ENCODE assay signal across 15 cellular contexts in the genomic region with DNA sequence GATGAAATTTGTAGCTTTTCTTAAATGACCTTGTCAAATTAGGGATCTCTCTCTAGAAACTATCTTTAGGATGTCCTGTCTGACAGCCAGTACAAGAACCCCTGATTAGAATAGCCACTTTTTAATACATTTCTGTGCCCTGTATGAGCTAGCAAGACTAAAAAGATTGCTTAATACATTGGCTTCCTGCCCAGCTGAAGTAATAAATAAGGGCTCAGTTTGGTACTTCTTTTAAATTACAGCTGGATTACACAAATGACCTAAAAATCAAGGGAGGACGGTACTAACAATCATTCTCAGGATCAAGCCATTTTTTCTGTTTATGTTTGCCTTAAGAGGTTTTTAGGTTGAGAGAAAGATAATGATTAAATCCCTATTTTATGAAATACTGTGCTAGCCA. TPM values are rescaled to one million over a fixed set of nuclear protein-coding genes. Genes with fewer than 3 reads are reported as not detected.
DNase-seq lines count a peak whose midpoint lies in the region; ATAC-seq, FAIRE-seq and TF ChIP-seq lines count a peak whose summit lies in the region.
"Had no signal": no experiment of that assay in that cellular context is flagged by ENCODE, and none has a peak within 500 bp of the region (broad histone marks: within the 10 kb centered on the region; RNA-seq: fewer than 3 reads in every experiment).

No MANE protein-coding gene starts in this region.

- H3K9ac ChIP-seq in HepG2 (ENCODE audit: insufficient read depth, low read depth, low read length), result no peak overlapping the region

- intact Hi-C loops in HepG2 (cut with micrococcal nuclease; ENCODE audit: unreplicated experiment) (no loop called here), prostate gland (cut with DNase I) (no loop called here)

- in situ Hi-C loops in astrocyte of the spinal cord (cut with HindIII; ENCODE audit: low sequenced_read_pairs) (no loop called here), HepG2 (cut with HindIII; ENCODE audit: extremely low pct_ligation_motif_present, low pct_unique_long_range_greater_than_20kb) (no loop called here)

- H3K27me3 ChIP-seq in HepG2 (ENCODE audit: control insufficient read depth in 1 of 2, insufficient read depth in 2 of 2, low read length in 2 of 2) (0 out of 5 replicates have a peak, but pooled peaks cover 0 to 2% of the 10 kb centered on the region in 2 experiments), prostate gland (replicated peaks; ENCODE audit: insufficient read depth) (no peaks in the 10 kb centered on the region)

- H3K4me1 ChIP-seq in HepG2 (ENCODE audit: insufficient read depth, low read length) (peaks cover 7% of the 10 kb centered on the region), prostate gland (replicated peaks) (no peaks in the 10 kb centered on the region)

- H3K36me3 ChIP-seq in HepG2 (replicated peaks in 1 of 2; ENCODE audit: control insufficient read depth in 1 of 2, insufficient read depth in 2 of 2, low read length in 2 of 2) (no peaks in the 10 kb centered on the region), prostate gland (no peaks in the 10 kb centered on the region)

- CTCF ChIA-PET in HepG2 (lab: Yijun Ruan, JAX; ENCODE audit: low intra/inter-chr PET ratio, low total read pairs), result no interaction called here

- TF ChIP-seq CTCF in astrocyte of the spinal cord (IDR thresholded peaks at IDR 0.05; ENCODE audit: low read depth, low read length) (no peak), HepG2 (CRISPR knock-in tag; IDR thresholded peaks at IDR 0.05) (no peak), prostate gland (IDR thresholded peaks at IDR 0.05) (no peak)

- POLR2A ChIA-PET in HepG2 (lab: Yijun Ruan, JAX), result interaction anchor here (1.5 kb wide), 1 partner anchor 11 kb away, joined by 5 read pairs; a partner anchor contains a TSS

- no peaks in the 10 kb centered on the region for H4K20me1 ChIP-seq in HepG2 (ENCODE audit: insufficient read depth, low read length)

- H3K9me3 ChIP-seq in HepG2 (ENCODE audit: low read length), result no peaks in the 10 kb centered on the region
- H3K9me3 ChIP-seq in prostate gland, result no peaks in the 10 kb centered on the region

- H2AFZ ChIP-seq in HepG2 (ENCODE audit: low read length), result no peak overlapping the region

- no peak for TF ChIP-seq RAD21 in HepG2 (CRISPR knock-in tag; IDR thresholded peaks at IDR 0.05)

- H3K4me3 ChIP-seq in astrocyte of the spinal cord (ENCODE audit: low read depth, low read length), result no peak overlapping the region
- H3K4me3 ChIP-seq in HepG2 (replicated peaks in 1 of 3; ENCODE audit: insufficient read depth in 1 of 3, low read depth in 2 of 3, low read length in 3 of 3), result no peak overlapping the region
- H3K4me3 ChIP-seq in prostate gland, result no peak overlapping the region

- no TSS peak for BruUV-seq in HepG2 (replicated peaks; lab: Mats Ljungman, UMichigan)

- no peaks in the 10 kb centered on the region for H3K79me2 ChIP-seq in HepG2 (ENCODE audit: insufficient read depth, low read length)

- WGBS in HepG2 (ENCODE audit: low lambda C conversion rate), result 70% methylated on average over 1 of the region's 1 CpG
- whole genome bisulfite sequencing in prostate gland, result 3% methylated on average over 1 of the region's 1 CpG

- ATAC-seq in HepG2 (no peak), GM18870 (IDR thresholded peaks at IDR 0.05; ENCODE audit: unreplicated experiment) (no peak)
- ATAC-seq: activated naive CD8-positive, alpha-beta T cell treated with anti-CD3 and anti-CD28 coated beads, Interleukin-2, amount 50 U/mL, for 24 hours had no signal

- H3K27ac ChIP-seq in HepG2 (ENCODE audit: extremely low read length, insufficient read depth, low read length), result no peak overlapping the region
- H3K27ac ChIP-seq in prostate gland, result no peak overlapping the region

- TF ChIP-seq EP300 in HepG2 (IDR thresholded peaks at IDR 0.05; ENCODE audit: low read depth in 2 of 2, low read length in 2 of 2) (no peak), HepG2 (CRISPR knock-in tag; IDR thresholded peaks at IDR 0.05; ENCODE audit: borderline replicate concordance) (no peak)

- no peak for FAIRE-seq in HepG2 (lab: Jason Lieb, UNC)
- FAIRE-seq: G401.6 had no signal

- no peak overlapping the region for H3K4me2 ChIP-seq in HepG2 (ENCODE audit: low read depth, low read length)

- TF ChIP-seq POLR2A in HepG2 (IDR thresholded peaks at IDR 0.05; ENCODE audit: insufficient read depth in 1 of 2, low read depth in 2 of 2, low read length in 2 of 2) (no peak), prostate gland (IDR thresholded peaks at IDR 0.05) (no peak)

- DNase-seq in EL, result peak; percentile 66
- peak; percentile 32 to 36 for DNase-seq in Kasumi-1 (lab: John Stamatoyannopoulos, UW)
- DNase-seq in astrocyte of the spinal cord (ENCODE audit: low read depth, low spot score), result peak; percentile 63
- DNase-seq in HepG2 (ENCODE audit: low spot score), result no peak
- no peak for DNase-seq in hypothalamus (lab: John Stamatoyannopoulos, UW)
- no peak for DNase-seq in prostate gland (ENCODE audit: low spot score)
- no peak for DNase-seq in activated T-cell treated with anti-CD3 and anti-CD28 coated beads, Interleukin-2, amount 50 U/mL, for 48 hours
- DNase-seq: activated CD4-positive, alpha-beta memory T cell treated with anti-CD3 and anti-CD28 coated beads for 36 hours; activated naive CD8-positive, alpha-beta T cell treated with anti-CD3 and anti-CD28 coated beads, Interleukin-2, amount 50 U/mL, for 24 hours; H9; midbrain; NCI-H2081 treated with DMSO at 0.1 percent for 48 hours; SW 1271 had no signal

TF ChIP-seq in HepG2, 621 proteins besides CTCF, POLR2A, EP300 and RAD21:
- TF ChIP-seq, protein P1, sequence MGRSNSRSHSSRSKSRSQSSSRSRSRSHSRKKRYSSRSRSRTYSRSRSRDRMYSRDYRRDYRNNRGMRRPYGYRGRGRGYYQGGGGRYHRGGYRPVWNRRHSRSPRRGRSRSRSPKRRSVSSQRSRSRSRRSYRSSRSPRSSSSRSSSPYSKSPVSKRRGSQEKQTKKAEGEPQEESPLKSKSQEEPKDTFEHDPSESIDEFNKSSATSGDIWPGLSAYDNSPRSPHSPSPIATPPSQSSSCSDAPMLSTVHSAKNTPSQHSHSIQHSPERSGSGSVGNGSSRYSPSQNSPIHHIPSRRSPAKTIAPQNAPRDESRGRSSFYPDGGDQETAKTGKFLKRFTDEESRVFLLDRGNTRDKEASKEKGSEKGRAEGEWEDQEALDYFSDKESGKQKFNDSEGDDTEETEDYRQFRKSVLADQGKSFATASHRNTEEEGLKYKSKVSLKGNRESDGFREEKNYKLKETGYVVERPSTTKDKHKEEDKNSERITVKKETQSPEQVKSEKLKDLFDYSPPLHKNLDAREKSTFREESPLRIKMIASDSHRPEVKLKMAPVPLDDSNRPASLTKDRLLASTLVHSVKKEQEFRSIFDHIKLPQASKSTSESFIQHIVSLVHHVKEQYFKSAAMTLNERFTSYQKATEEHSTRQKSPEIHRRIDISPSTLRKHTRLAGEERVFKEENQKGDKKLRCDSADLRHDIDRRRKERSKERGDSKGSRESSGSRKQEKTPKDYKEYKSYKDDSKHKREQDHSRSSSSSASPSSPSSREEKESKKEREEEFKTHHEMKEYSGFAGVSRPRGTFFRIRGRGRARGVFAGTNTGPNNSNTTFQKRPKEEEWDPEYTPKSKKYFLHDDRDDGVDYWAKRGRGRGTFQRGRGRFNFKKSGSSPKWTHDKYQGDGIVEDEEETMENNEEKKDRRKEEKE (IDR thresholded peaks at IDR 0.05), result no peak
- peak; percentile 24; the same call in 1 of the 2 replicates for TF ChIP-seq CEBPB (IDR thresholded peaks at IDR 0.05; ENCODE audit: borderline replicate concordance, low read depth, low read length)
TF ChIP-seq in HepG2: peak in this region for 1.

RNA-seq across cellular contexts. Expression of a gene that starts 11.6 kb away (rescaled TPM):
- total RNA-seq in HepG2 (2016; rRNA removed; fragmentation: Illumina TruSeq; extraction: Trizol) (241 and 333 TPM in 2 replicates), prostate gland (10 to 100 TPM; 40.9 to 43.9 TPM)
- 129 and 154 TPM in 2 replicates for total RNA-seq in HepG2 (2016; cell fraction: cytosol; rRNA removed; fragmentation: Illumina TruSeq; extraction: Trizol; ENCODE audit: low read depth)
- 236 and 332 TPM in 2 replicates for total RNA-seq in HepG2 (2016; cell fraction: insoluble cytoplasmic fraction; rRNA removed; fragmentation: Illumina TruSeq; extraction: Trizol)
- total RNA-seq in HepG2 (2016; cell fraction: membrane; rRNA removed; fragmentation: Illumina TruSeq; extraction: Trizol), result 251 and 284 TPM in 2 replicates
- 155 and 160 TPM in 2 replicates for total RNA-seq in HepG2 (2016; cell fraction: nucleus; rRNA removed; fragmentation: Illumina TruSeq; extraction: Trizol)
- polyA plus RNA-seq in HepG2 (2011; rRNA removed), result 97.6 and 153 TPM in 2 replicates
- polyA plus RNA-seq in HepG2 (2011; cell fraction: cytosol; rRNA removed), result 54.9 and 92.9 TPM in 2 replicates
- 22.4 and 30.1 TPM in 2 replicates for polyA plus RNA-seq in HepG2 (2011; cell fraction: nucleus; rRNA removed)
- polyA plus RNA-seq in HepG2 (2012), result 253 and 333 TPM in 2 replicates
- 221 and 228 TPM in 2 replicates for polyA plus RNA-seq in HepG2 (2016; cell fraction: cytosol; fragmentation: Illumina TruSeq; extraction: Trizol; ENCODE audit: low read depth)
- polyA plus RNA-seq in HepG2 (2016; cell fraction: insoluble cytoplasmic fraction; fragmentation: Illumina TruSeq; extraction: Trizol; ENCODE audit: low read depth), result 393 and 400 TPM in 2 replicates
- 292 and 328 TPM in 2 replicates for polyA plus RNA-seq in HepG2 (2016; cell fraction: membrane; fragmentation: Illumina TruSeq; extraction: Trizol; ENCODE audit: low read depth)
- 155 and 159 TPM in 2 replicates for polyA plus RNA-seq in HepG2 (2016; cell fraction: nucleus; fragmentation: Illumina TruSeq; extraction: Trizol; ENCODE audit: insufficient read depth, low read depth)
- polyA minus RNA-seq in HepG2 (2011; rRNA and poly(A)+ RNA removed; ENCODE audit: low replicate concordance), result 24.6 and 35.4 TPM in 2 replicates
- 67.6 and 77.8 TPM in 2 replicates for polyA minus RNA-seq in HepG2 (2011; cell fraction: cytosol; rRNA and poly(A)+ RNA removed)
- polyA minus RNA-seq in HepG2 (2011; cell fraction: nucleus; rRNA and poly(A)+ RNA removed), result 116 and 148 TPM in 2 replicates

Comparison
In these comparisons a context has a peak if more than half of its experiments do, and no peak if none do; other contexts are left out.
1. DNase-seq: peak in EL (single experiment), Kasumi-1 (2 of 2) and astrocyte of the spinal cord (single experiment); none in HepG2 (single experiment), hypothalamus (0 of 51), prostate gland (single experiment) and activated T-cell treated with anti-CD3 and anti-CD28 coated beads, Interleukin-2, amount 50 U/mL, for 48 hours (0 of 2).